In the genomic region with DNA sequence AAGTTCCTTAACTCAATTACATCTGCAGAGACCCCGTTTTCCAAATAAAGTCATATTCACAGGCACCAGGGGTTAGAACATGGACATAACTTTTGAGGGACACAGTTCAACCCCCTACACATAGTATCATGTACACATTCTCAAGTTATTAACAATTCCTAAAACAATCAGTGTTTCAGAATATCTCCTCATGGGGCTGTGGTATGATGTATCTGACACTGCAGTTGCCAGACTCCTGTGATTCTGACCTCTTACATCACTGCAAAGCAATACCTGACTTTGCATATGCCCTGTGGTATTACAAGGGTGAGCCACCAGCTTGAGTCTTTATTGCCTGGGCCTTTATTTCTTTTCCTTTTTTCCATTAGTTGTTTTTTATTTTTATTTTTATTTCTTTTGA, we compare ENCODE assay signal across 29 cellular contexts.
"Had no signal": no experiment of that assay in that cellular context is flagged by ENCODE, and none has a peak within 500 bp of the region (broad histone marks: within the 10 kb centered on the region; RNA-seq: fewer than 3 reads in every experiment).

No MANE protein-coding gene starts in this region.

- H3K27me3 ChIP-seq: ascending aorta, body of pancreas, MG63, Peyer's patch had no signal

- H3K36me3 ChIP-seq: ascending aorta, Peyer's patch had no signal

- H3K9me3 Mint-ChIP-seq: activated B cell treated with CpG ODN at 0.5 μM for 24 hours; activated CD4-positive, alpha-beta T cell treated with anti-CD3 and anti-CD28 coated beads, Interleukin-2, amount 10 ng/mL, durations not matched to agents 24 days and 14 days; activated naive CD8-positive, alpha-beta T cell treated with anti-CD3 and anti-CD28 coated beads, Interleukin-2, amount 50 U/mL, for 24 hours; activated T-cell treated with anti-CD3 and anti-CD28 coated beads, Interleukin-2, amount 50 U/mL, for 4 hours; central memory CD8-positive, alpha-beta T cell had no signal

- H3K4me3 ChIP-seq: ascending aorta, body of pancreas, MG63, Peyer's patch had no signal

- H3K4me1 Mint-ChIP-seq: central memory CD8-positive, alpha-beta T cell; T-helper 17 cell had no signal

- H3K9me3 ChIP-seq: ascending aorta, body of pancreas, Peyer's patch had no signal

- ATAC-seq: activated CD8-positive, alpha-beta memory T cell treated with anti-CD3 and anti-CD28 coated beads, Interleukin-2, amount 10 ng/mL, durations not matched to agents 7 days and 5 days; activated naive CD4-positive, alpha-beta T cell treated with anti-CD3 and anti-CD28 coated beads, Interleukin-2, amount 50 U/mL, for 72 hours; activated naive CD8-positive, alpha-beta T cell treated with anti-CD3 and anti-CD28 coated beads, Interleukin-2, amount 50 U/mL, for 24 hours; activated T-cell treated with anti-CD3 and anti-CD28 coated beads, Interleukin-2, amount 50 U/mL, for 4 hours; body of pancreas; T-helper 17 cell had no signal

- H3K4me3 Mint-ChIP-seq: activated B cell treated with CpG ODN at 0.5 μM for 24 hours; activated CD4-positive, alpha-beta T cell treated with anti-CD3 and anti-CD28 coated beads, Interleukin-2, amount 10 ng/mL, durations not matched to agents 24 days and 14 days; activated CD8-positive, alpha-beta memory T cell treated with anti-CD3 and anti-CD28 coated beads, Interleukin-2, amount 10 ng/mL, durations not matched to agents 7 days and 5 days; activated naive CD8-positive, alpha-beta T cell treated with anti-CD3 and anti-CD28 coated beads, Interleukin-2, amount 50 U/mL, for 24 hours; activated T-cell treated with anti-CD3 and anti-CD28 coated beads, Interleukin-2, amount 50 U/mL, for 4 hours; central memory CD8-positive, alpha-beta T cell; T-helper 17 cell had no signal

- H3K4me1 ChIP-seq: ascending aorta had no signal

- H3K27ac ChIP-seq: ascending aorta, body of pancreas, KMS-11, Peyer's patch had no signal

- H3K27ac Mint-ChIP-seq: activated B cell treated with CpG ODN at 0.5 μM for 24 hours; activated CD4-positive, alpha-beta T cell treated with anti-CD3 and anti-CD28 coated beads, Interleukin-2, amount 10 ng/mL, durations not matched to agents 24 days and 14 days; activated CD8-positive, alpha-beta memory T cell treated with anti-CD3 and anti-CD28 coated beads, Interleukin-2, amount 10 ng/mL, durations not matched to agents 7 days and 5 days; activated naive CD4-positive, alpha-beta T cell treated with anti-CD3 and anti-CD28 coated beads, Interleukin-2, amount 50 U/mL, for 72 hours; activated naive CD8-positive, alpha-beta T cell treated with anti-CD3 and anti-CD28 coated beads, Interleukin-2, amount 50 U/mL, for 24 hours; T-helper 17 cell had no signal

- H3K36me3 Mint-ChIP-seq: activated CD8-positive, alpha-beta memory T cell treated with anti-CD3 and anti-CD28 coated beads, Interleukin-2, amount 10 ng/mL, durations not matched to agents 7 days and 5 days; activated naive CD4-positive, alpha-beta T cell treated with anti-CD3 and anti-CD28 coated beads, Interleukin-2, amount 50 U/mL, for 72 hours had no signal

- DNase-seq: activated B cell treated with CpG ODN at 0.5 μM for 24 hours; activated CD4-positive, alpha-beta T cell treated with anti-CD3 and anti-CD28 coated beads for 1 hour; activated CD4-positive, alpha-beta T cell treated with anti-CD3 and anti-CD28 coated beads, Interleukin-2, amount 10 ng/mL, durations not matched to agents 24 days and 14 days; activated CD4-positive, alpha-beta T cell treated with anti-CD3 and anti-CD28 coated beads, Interleukin-2, amount 50 U/mL, for 48 hours; activated CD8-positive, alpha-beta memory T cell treated with anti-CD3 and anti-CD28 coated beads, Interleukin-2, amount 10 ng/mL, durations not matched to agents 7 days and 5 days; activated effector memory CD4-positive, alpha-beta T cell treated with anti-CD3 and anti-CD28 coated beads, Interleukin-2, amount 50 U/mL, for 16 hours; activated naive CD4-positive, alpha-beta T cell treated with Interleukin-2 at 50 U/mL for 16 hours; activated naive CD8-positive, alpha-beta T cell treated with anti-CD3 and anti-CD28 coated beads, Interleukin-2, amount 50 U/mL, for 24 hours; activated T-cell treated with anti-CD3 and anti-CD28 coated beads, Interleukin-2, amount 50 U/mL, for 4 hours; amniotic stem cell; body of pancreas; MG63; MV-4-11; NCI-H1105; NCI-H1436; NCI-H187; NCI-H2081; NCI-H510A treated with DMSO at 0.1 percent for 48 hours; NCI-H69; NK-92 treated with Interleukin-12 subunit alpha and Interleukin-12 subunit beta, amount 100 ng/mL, for 24 hours; OCI-M1; Peyer's patch; SIG-M5; T-helper 17 cell; T1000 had no signal
